Comparison of ENCODE assay signal across 10 cellular contexts in the genomic region with DNA sequence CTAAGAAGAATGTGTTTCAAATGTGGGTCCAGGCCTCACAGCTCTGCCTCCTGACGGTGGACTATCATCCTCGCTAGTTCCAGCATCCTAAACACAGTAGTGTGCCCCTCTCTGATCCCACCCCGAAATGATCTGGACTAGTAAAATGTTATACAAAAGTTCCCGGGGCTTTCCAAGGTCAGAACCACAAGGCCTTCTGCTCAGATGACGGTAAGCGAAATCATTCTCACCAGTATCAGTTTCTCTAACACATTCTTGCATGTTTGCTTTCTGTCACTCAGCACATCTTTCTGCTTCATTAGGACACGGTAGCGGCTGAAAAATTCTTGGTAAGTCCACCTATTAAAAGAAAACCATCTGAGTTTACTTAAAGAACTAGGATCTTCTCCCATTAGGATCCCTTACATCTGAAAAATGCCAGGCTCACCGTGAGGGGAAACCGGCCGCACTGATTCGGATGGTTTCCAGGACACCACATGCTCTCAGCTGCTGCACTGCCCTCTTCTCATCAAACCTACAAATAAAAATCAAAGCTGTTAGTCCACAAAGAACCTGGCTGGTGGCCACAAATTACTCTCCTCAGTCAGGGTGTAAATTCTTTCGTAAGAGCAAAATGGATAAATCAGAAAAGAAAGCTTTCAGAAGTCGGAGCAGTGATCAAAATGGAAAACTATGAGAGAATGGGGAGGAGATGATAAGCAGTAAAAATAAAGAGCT.
DNase-seq lines count a peak whose midpoint lies in the region; ATAC-seq and TF ChIP-seq lines count a peak whose summit lies in the region.
"Had no signal": no experiment of that assay in that cellular context is flagged by ENCODE, and none has a peak within 500 bp of the region (broad histone marks: within the 10 kb centered on the region; RNA-seq: fewer than 3 reads in every experiment).

No MANE protein-coding gene starts in this region.

- H3K27ac Mint-ChIP-seq in activated naive CD4-positive, alpha-beta T cell treated with anti-CD3 and anti-CD28 coated beads, Interleukin-2, amount 50 U/mL, for 72 hours: peak overlapping the region in 1 of 2 donors; percentile 3

- no peak for DNase-seq in activated naive CD4-positive, alpha-beta T cell treated with anti-CD3 and anti-CD28 coated beads, Interleukin-2, amount 50 U/mL, for 72 hours (ENCODE audit: low spot score in 2 of 2)
- DNase-seq in SKM-1 (lab: John Stamatoyannopoulos, UW; ENCODE audit: unreplicated experiment): no peak
- DNase-seq in mesenteric fat pad (ENCODE audit: low spot score): no peak
- DNase-seq in uterus: no peak
- no peak for DNase-seq in SHP77 (lab: John Stamatoyannopoulos, UW)
- DNase-seq: lower lobe of right lung, Right ventricle myocardium superior had no signal

- H3K27me3 ChIP-seq in uterus: no peaks in the 10 kb centered on the region

- H3K36me3 Mint-ChIP-seq in activated naive CD4-positive, alpha-beta T cell treated with anti-CD3 and anti-CD28 coated beads, Interleukin-2, amount 50 U/mL, for 72 hours: peaks cover 4 to 14% of the 10 kb centered on the region in 2 donors

- H3K4me3 ChIP-seq in uterus: no peak overlapping the region
- H3K4me3 ChIP-seq: lower lobe of right lung had no signal

- TF ChIP-seq POLR2A in uterus (IDR thresholded peaks at IDR 0.05): no peak

- ATAC-seq in GM18502 (IDR thresholded peaks at IDR 0.05; ENCODE audit: poor library complexity, unreplicated experiment): peak; percentile 70
- peak; percentile 71 for ATAC-seq in GM19395 (IDR thresholded peaks at IDR 0.05; ENCODE audit: unreplicated experiment)
- ATAC-seq in HG03045 (IDR thresholded peaks at IDR 0.05; ENCODE audit: unreplicated experiment): peak; percentile 64
- ATAC-seq in activated naive CD4-positive, alpha-beta T cell treated with anti-CD3 and anti-CD28 coated beads, Interleukin-2, amount 50 U/mL, for 72 hours: peak; percentile 61 to 67
- ATAC-seq: lower lobe of right lung had no signal

- no peaks in the 10 kb centered on the region for H3K9me3 Mint-ChIP-seq in activated naive CD4-positive, alpha-beta T cell treated with anti-CD3 and anti-CD28 coated beads, Interleukin-2, amount 50 U/mL, for 72 hours

- no peaks in the 10 kb centered on the region for H3K4me1 ChIP-seq in uterus
- H3K4me1 ChIP-seq: lower lobe of right lung had no signal

- no peaks in the 10 kb centered on the region for H3K9me3 ChIP-seq in uterus
- H3K9me3 ChIP-seq: lower lobe of right lung had no signal

- H3K27ac ChIP-seq in uterus: no peak overlapping the region
- H3K27ac ChIP-seq: lower lobe of right lung had no signal

- intact Hi-C loops in uterus (cut with DNase I; ENCODE audit: low total_unique reads): no loop called here

- no peak for TF ChIP-seq CTCF in uterus (IDR thresholded peaks at IDR 0.05)

- no peaks in the 10 kb centered on the region for H3K36me3 ChIP-seq in uterus
